ENCODE assay signal across 8 cellular contexts in genomic region chr16:84699712-84700517, GRCh38. TPM values are rescaled to one million over a fixed set of nuclear protein-coding genes. Genes with fewer than 3 reads are reported as not detected.
DNase-seq lines count a peak whose midpoint lies in the region; ATAC-seq and TF ChIP-seq lines count a peak whose summit lies in the region.

Gene USP10, plus strand, starts transcription at chr16:84700000. Its CDS starts 91 bp downstream, at chr16:84700091.

- peak within 1 kb of the TSS; percentile 89 for H3K4me3 Mint-ChIP-seq in activated CD4-positive, alpha-beta T cell treated with anti-CD3 and anti-CD28 coated beads for 36 hours

- peak within 1 kb of the TSS; percentile 90 to 96 for H3K9ac ChIP-seq in colonic mucosa (ENCODE audit: low read depth in 2 of 2, low read length in 2 of 2)

- H3K9me3 Mint-ChIP-seq in activated CD4-positive, alpha-beta T cell treated with anti-CD3 and anti-CD28 coated beads for 36 hours (ENCODE audit: low read depth): no peaks in the 10 kb centered on the region

- H3K27me3 ChIP-seq in AG04450 (ENCODE audit: control insufficient read depth, insufficient read depth, low read length) (no peaks in the 10 kb centered on the region), colonic mucosa (no peaks in the 10 kb centered on the region)

- peaks cover 22% of the 10 kb centered on the region for H3K4me1 ChIP-seq in colonic mucosa

- no peaks in the 10 kb centered on the region for H3K36me3 ChIP-seq in colonic mucosa

- no peaks in the 10 kb centered on the region for H3K27me3 Mint-ChIP-seq in activated CD4-positive, alpha-beta T cell treated with anti-CD3 and anti-CD28 coated beads for 36 hours

- no peak within 1 kb of the TSS for H3K27ac ChIP-seq in AG04450 (ENCODE audit: low read depth, low read length)
- H3K27ac ChIP-seq in colonic mucosa: peak within 1 kb of the TSS; percentile 88

- peak; percentile 77 for ATAC-seq in GM18868 (IDR thresholded peaks at IDR 0.05; ENCODE audit: unreplicated experiment)
- peak; percentile 69 for ATAC-seq in HG03103 (IDR thresholded peaks at IDR 0.05; ENCODE audit: low read depth, unreplicated experiment)
- ATAC-seq in activated CD4-positive, alpha-beta T cell treated with anti-CD3 and anti-CD28 coated beads for 36 hours: peak; percentile 83
- peak; percentile 85 for ATAC-seq in left colon

- CTCF ChIA-PET in AG04450 (lab: Charles Lee): interaction anchor here (0.6 to 2.0 kb wide), 5 partner anchors 12 to 216 kb away, joined by 3 to 23 read pairs (median 5); no protein-coding TSS in a partner anchor
- CTCF ChIA-PET in activated CD4-positive, alpha-beta T cell treated with anti-CD3 and anti-CD28 coated beads for 36 hours (lab: Charles Lee): interaction anchor here (0.6 to 2.0 kb wide), 5 partner anchors 19 to 55 kb away, joined by 3 to 25 read pairs (median 3); no protein-coding TSS in a partner anchor

- DNase-seq in AG04450 (ENCODE audit: low read depth, low spot score): no peak
- DNase-seq in NCI-H446 (lab: John Stamatoyannopoulos, UW): peak; percentile 2 to 68
- DNase-seq in activated CD4-positive, alpha-beta T cell treated with anti-CD3 and anti-CD28 coated beads for 36 hours: peak; percentile 90
- peak; percentile 79 for DNase-seq in colonic mucosa
- peak; percentile 68 to 83 for DNase-seq in left colon
- DNase-seq in stimulated activated CD4-positive, alpha-beta T cell treated with anti-CD3 and anti-CD28 coated beads, Interleukin-1b, Interleukin-23, amount 100 ng/mL, for 4 hours (ENCODE audit: low read depth in 2 of 2): peak; percentile 75 to 79

- no peak for TF ChIP-seq CTCF in AG04450 (IDR thresholded peaks at IDR 0.05; ENCODE audit: low read depth, low read length)
- TF ChIP-seq CTCF in colonic mucosa (IDR thresholded peaks at IDR 0.05): no peak

- intact Hi-C loops in activated CD4-positive, alpha-beta T cell treated with anti-CD3 and anti-CD28 coated beads for 36 hours (cut with DNase I, micrococcal nuclease): loop anchor here (1.0 to 5.0 kb wide), 8 partner anchors 25 to 327 kb away; partner anchors contain the start of genes KIAA0513 (in 1 of the 2), KLHL36 (in 1 of the 2) and MEAK7 (in 1 of the 2)
- intact Hi-C loops in colonic mucosa (cut with DNase I): no loop called here
- intact Hi-C loops in left colon (cut with DNase I, micrococcal nuclease): no loop called here

- H3K36me3 Mint-ChIP-seq in activated CD4-positive, alpha-beta T cell treated with anti-CD3 and anti-CD28 coated beads for 36 hours (ENCODE audit: low read depth): peaks cover 8% of the 10 kb centered on the region

- H3K4me1 Mint-ChIP-seq in activated CD4-positive, alpha-beta T cell treated with anti-CD3 and anti-CD28 coated beads for 36 hours: peaks cover 39% of the 10 kb centered on the region

- POLR2A ChIA-PET in AG04450 (lab: Yijun Ruan, JAX): interaction anchor here (1.4 kb wide), 1 partner anchor 10 kb away, joined by 4 read pairs; no protein-coding TSS in a partner anchor
- POLR2A ChIA-PET in activated CD4-positive, alpha-beta T cell treated with anti-CD3 and anti-CD28 coated beads for 36 hours (lab: Charles Lee): no interaction called here

- H3K4me3 ChIP-seq in AG04450 (ENCODE audit: low read depth, low read length): peak within 1 kb of the TSS; percentile 84
- peak within 1 kb of the TSS; percentile 96 for H3K4me3 ChIP-seq in colonic mucosa

- H3K9me3 ChIP-seq in AG04450 (ENCODE audit: control insufficient read depth, insufficient read depth, low read length): no peaks in the 10 kb centered on the region
- no peaks in the 10 kb centered on the region for H3K9me3 ChIP-seq in colonic mucosa

- H3K27ac Mint-ChIP-seq in activated CD4-positive, alpha-beta T cell treated with anti-CD3 and anti-CD28 coated beads for 36 hours: peak within 1 kb of the TSS; percentile 97

RNA-seq across cellular contexts. Expression of gene USP10, which starts in this region (rescaled TPM):
- 54.9 and 79.3 TPM in 2 replicates for polyA plus RNA-seq in AG04450 (2011; rRNA removed)
- polyA minus RNA-seq in AG04450 (2011; rRNA and poly(A)+ RNA removed): 160 and 212 TPM in 2 replicates
- total RNA-seq in activated CD4-positive, alpha-beta T cell treated with anti-CD3 and anti-CD28 coated beads for 36 hours: 100 to 1,000 TPM; 117 to 133 TPM
- total RNA-seq in colonic mucosa (10 to 100 TPM; 70.0 to 88.2 TPM), left colon (10 to 100 TPM; 65.3 to 77.3 TPM)

Comparison
In these comparisons a context has a peak if more than half of its experiments do, and no peak if none do; other contexts are left out.
1. intact Hi-C loops: an anchor here in activated CD4-positive, alpha-beta T cell treated with anti-CD3 and anti-CD28 coated beads for 36 hours (1.0 to 5.0 kb wide); none called in colonic mucosa and left colon.